Comparison of ENCODE assay signal across 13 cellular contexts in the genomic region with DNA sequence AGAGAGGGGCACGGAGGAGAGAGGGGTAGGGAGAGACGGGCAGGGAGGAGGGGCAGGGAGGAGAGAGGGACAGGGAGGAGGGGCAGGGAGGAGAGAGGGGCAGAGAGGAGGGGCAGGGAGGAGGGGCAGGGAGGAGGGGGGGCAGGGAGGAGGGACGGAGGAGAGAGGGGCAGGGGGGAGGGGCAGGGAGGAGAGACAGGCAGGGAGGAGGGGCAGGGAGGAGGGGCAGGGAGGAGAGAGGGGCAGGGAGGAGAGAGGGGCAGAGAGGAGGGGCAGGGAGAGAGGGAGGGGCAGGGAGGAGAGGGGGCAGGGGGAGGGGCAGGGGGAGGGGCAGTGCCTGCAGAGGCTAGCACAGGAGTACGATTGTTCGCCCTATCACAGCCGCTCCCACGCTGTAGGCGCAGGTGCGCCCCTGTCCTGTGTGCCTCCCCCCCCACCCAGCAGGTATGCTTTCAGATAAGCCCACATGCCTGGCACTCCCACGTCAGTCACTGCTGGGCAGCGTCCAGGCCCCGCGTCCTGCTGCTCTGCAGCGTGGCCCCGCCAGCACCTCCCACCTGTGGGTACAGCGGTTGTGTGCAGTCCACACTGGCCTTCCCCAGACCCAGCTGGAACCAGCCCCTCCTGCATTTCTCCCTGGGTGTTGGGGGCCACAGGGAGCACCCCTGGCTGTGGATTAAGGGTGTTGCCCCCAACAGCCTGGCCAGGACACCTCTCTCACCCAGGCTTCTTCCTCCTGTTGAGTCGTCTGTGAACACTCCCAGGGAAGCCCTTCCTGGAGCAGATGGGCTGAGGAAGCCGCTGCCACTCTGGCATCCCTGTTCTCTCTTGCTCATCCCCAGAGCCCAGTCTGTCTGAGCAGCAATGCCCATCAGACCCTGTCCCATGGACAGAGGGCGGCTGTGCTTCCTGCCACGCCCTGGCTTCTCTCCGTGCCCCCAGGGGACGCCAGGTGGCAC. TPM values are rescaled to one million over a fixed set of nuclear protein-coding genes. Genes with fewer than 3 reads are reported as not detected.
A peak's percentile ranks its signal among the peaks of the same experiment; 100 is the strongest.
DNase-seq lines count a peak whose midpoint lies in the region; ATAC-seq and TF ChIP-seq lines count a peak whose summit lies in the region.
"Had no signal": no experiment of that assay in that cellular context is flagged by ENCODE, and none has a peak within 500 bp of the region (broad histone marks: within the 10 kb centered on the region; RNA-seq: fewer than 3 reads in every experiment).

No MANE protein-coding gene starts in this region.

- 73 to 76% methylated on average over 22 of the region's 22 CpGs for WGBS in heart right ventricle, 2 donors
- 89 to 92% methylated on average over 9 to 19 of the region's 22 CpGs for WGBS in upper lobe of left lung, 2 donors
- 67% methylated on average over 20 of the region's 22 CpGs for WGBS in prostate gland

- DNase-seq in heart right ventricle (no peak), right atrium auricular region (ENCODE audit: low spot score) (no peak), Panc1 (ENCODE audit: low read depth, low spot score) (no peak), hippocampal formation (lab: John Stamatoyannopoulos, UW) (peak; percentile 90 to 97), upper lobe of left lung (peak in 1 of 2 donors; percentile 85), prostate gland (ENCODE audit: low spot score) (no peak)
- no peak for DNase-seq in activated naive CD4-positive, alpha-beta T cell treated with anti-CD3 and anti-CD28 coated beads, Interleukin-2, amount 10 ng/mL, durations not matched to agents 7 days and 5 days
- DNase-seq: activated CD8-positive, alpha-beta T cell treated with anti-CD3 and anti-CD28 coated beads, Interleukin-2, amount 10 ng/mL, durations not matched to agents 7 days and 5 days; sigmoid colon had no signal

- no peak overlapping the region for H3K4me3 Mint-ChIP-seq in activated naive CD4-positive, alpha-beta T cell treated with anti-CD3 and anti-CD28 coated beads, Interleukin-2, amount 10 ng/mL, durations not matched to agents 7 days and 5 days
- H3K4me3 Mint-ChIP-seq: activated CD8-positive, alpha-beta T cell treated with anti-CD3 and anti-CD28 coated beads, Interleukin-2, amount 10 ng/mL, durations not matched to agents 7 days and 5 days; activated naive CD4-positive, alpha-beta T cell treated with anti-CD3 and anti-CD28 coated beads, Interleukin-2, amount 50 U/mL, for 24 hours had no signal

- H3K36me3 ChIP-seq in heart right ventricle, result peaks cover 0 to 68% (median 23%) of the 10 kb centered on the region in 9 donors
- H3K36me3 ChIP-seq in right atrium auricular region, result peaks cover 23% of the 10 kb centered on the region
- no peaks in the 10 kb centered on the region for H3K36me3 ChIP-seq in Panc1 (ENCODE audit: control insufficient read depth, insufficient read depth, low read length)
- peaks cover 0 to 58% (median 26%) of the 10 kb centered on the region in 4 donors for H3K36me3 ChIP-seq in upper lobe of left lung
- no peaks in the 10 kb centered on the region for H3K36me3 ChIP-seq in prostate gland

- H3K4me1 ChIP-seq in heart right ventricle, result no peaks in the 10 kb centered on the region
- H3K4me1 ChIP-seq in right atrium auricular region, result no peaks in the 10 kb centered on the region
- H3K4me1 ChIP-seq in Panc1 (ENCODE audit: control insufficient read depth, insufficient read depth, low read length), result peaks cover 9% of the 10 kb centered on the region
- H3K4me1 ChIP-seq in upper lobe of left lung, result no peaks in the 10 kb centered on the region
- H3K4me1 ChIP-seq in prostate gland (replicated peaks), result no peaks in the 10 kb centered on the region

- TF ChIP-seq EP300 in upper lobe of left lung (IDR thresholded peaks at IDR 0.05), result no peak

- H3K4me3 ChIP-seq in heart right ventricle (no peak overlapping the region), right atrium auricular region (no peak overlapping the region), Panc1 (ENCODE audit: low read depth in 2 of 2, low read length in 2 of 2) (no peak overlapping the region), upper lobe of left lung (no peak overlapping the region), prostate gland (no peak overlapping the region)
- H3K4me3 ChIP-seq: sigmoid colon had no signal

- no peaks in the 10 kb centered on the region for H3K4me1 Mint-ChIP-seq in activated naive CD4-positive, alpha-beta T cell treated with anti-CD3 and anti-CD28 coated beads, Interleukin-2, amount 10 ng/mL, durations not matched to agents 7 days and 5 days
- H3K4me1 Mint-ChIP-seq: activated naive CD4-positive, alpha-beta T cell treated with anti-CD3 and anti-CD28 coated beads, Interleukin-2, amount 50 U/mL, for 24 hours had no signal

- CTCF ChIA-PET in Panc1 (lab: Charles Lee), result interaction anchor here (1.0 kb wide), 1 partner anchor 19 kb away, joined by 3 read pairs; no protein-coding TSS in a partner anchor
- CTCF ChIA-PET in activated naive CD4-positive, alpha-beta T cell treated with anti-CD3 and anti-CD28 coated beads, Interleukin-2, amount 10 ng/mL, durations not matched to agents 7 days and 5 days (lab: Charles Lee), result no interaction called here

- POLR2A ChIA-PET in Panc1 (lab: Charles Lee), result no interaction called here

- H3K9me3 ChIP-seq in heart right ventricle (no peaks in the 10 kb centered on the region), right atrium auricular region (no peaks in the 10 kb centered on the region), Panc1 (ENCODE audit: control insufficient read depth, insufficient read depth, low read depth, low read length) (no peaks in the 10 kb centered on the region), upper lobe of left lung (no peaks in the 10 kb centered on the region), prostate gland (no peaks in the 10 kb centered on the region)
- H3K9me3 ChIP-seq: sigmoid colon had no signal

- TF ChIP-seq CTCF in heart right ventricle (IDR thresholded peaks at IDR 0.05), result no peak
- no peak for TF ChIP-seq CTCF in right atrium auricular region (IDR thresholded peaks at IDR 0.05)
- TF ChIP-seq CTCF in Panc1 (IDR thresholded peaks at IDR 0.05), result no peak
- no peak for TF ChIP-seq CTCF in upper lobe of left lung (IDR thresholded peaks at IDR 0.05)
- no peak for TF ChIP-seq CTCF in prostate gland (IDR thresholded peaks at IDR 0.05)

- no peak overlapping the region for H3K27ac Mint-ChIP-seq in activated naive CD4-positive, alpha-beta T cell treated with anti-CD3 and anti-CD28 coated beads, Interleukin-2, amount 10 ng/mL, durations not matched to agents 7 days and 5 days
- H3K27ac Mint-ChIP-seq: activated CD8-positive, alpha-beta T cell treated with anti-CD3 and anti-CD28 coated beads, Interleukin-2, amount 10 ng/mL, durations not matched to agents 7 days and 5 days; activated naive CD4-positive, alpha-beta T cell treated with anti-CD3 and anti-CD28 coated beads, Interleukin-2, amount 50 U/mL, for 24 hours had no signal

- TF ChIP-seq POLR2A in upper lobe of left lung (IDR thresholded peaks at IDR 0.05) (no peak), prostate gland (IDR thresholded peaks at IDR 0.05) (no peak)

- ATAC-seq in heart right ventricle, result peak in 5 of 8 donors; percentile 6 to 50 (median 29)
- peak; percentile 43 for ATAC-seq in Panc1
- ATAC-seq in upper lobe of left lung (ENCODE audit: low FRiP score in 2 of 2), result peak; percentile 5
- no peak for ATAC-seq in HG03139 (IDR thresholded peaks at IDR 0.05; ENCODE audit: unreplicated experiment)
- ATAC-seq: activated CD8-positive, alpha-beta T cell treated with anti-CD3 and anti-CD28 coated beads, Interleukin-2, amount 10 ng/mL, durations not matched to agents 7 days and 5 days had no signal

- peaks cover 8% of the 10 kb centered on the region for H3K36me3 Mint-ChIP-seq in activated naive CD4-positive, alpha-beta T cell treated with anti-CD3 and anti-CD28 coated beads, Interleukin-2, amount 10 ng/mL, durations not matched to agents 7 days and 5 days

- H3K27ac ChIP-seq in heart right ventricle (no peak overlapping the region), right atrium auricular region (no peak overlapping the region), Panc1 (ENCODE audit: low read length) (no peak overlapping the region), upper lobe of left lung (no peak overlapping the region), prostate gland (no peak overlapping the region)
- H3K27ac ChIP-seq: sigmoid colon had no signal

- intact Hi-C loops in heart right ventricle (cut with DNase I), result no loop called here
- intact Hi-C loops in Panc1 (cut with micrococcal nuclease; ENCODE audit: unreplicated experiment), result no loop called here
- intact Hi-C loops in prostate gland (cut with DNase I), result no loop called here

- BruUV-seq in Panc1 (replicated peaks; lab: Mats Ljungman, UMichigan), result no TSS peak

- no peaks in the 10 kb centered on the region for H3K27me3 Mint-ChIP-seq in activated naive CD4-positive, alpha-beta T cell treated with anti-CD3 and anti-CD28 coated beads, Interleukin-2, amount 10 ng/mL, durations not matched to agents 7 days and 5 days
- H3K27me3 Mint-ChIP-seq: activated naive CD4-positive, alpha-beta T cell treated with anti-CD3 and anti-CD28 coated beads, Interleukin-2, amount 50 U/mL, for 24 hours had no signal

- H3K9me3 Mint-ChIP-seq in activated naive CD4-positive, alpha-beta T cell treated with anti-CD3 and anti-CD28 coated beads, Interleukin-2, amount 10 ng/mL, durations not matched to agents 7 days and 5 days, result peaks cover 17% of the 10 kb centered on the region
- H3K9me3 Mint-ChIP-seq: activated naive CD4-positive, alpha-beta T cell treated with anti-CD3 and anti-CD28 coated beads, Interleukin-2, amount 50 U/mL, for 24 hours had no signal

- in situ Hi-C loops in Panc1 (cut with HindIII; ENCODE audit: low pct_unique_long_range_greater_than_20kb, low sequenced_read_pairs), result no loop called here

- H3K27me3 ChIP-seq in heart right ventricle (no peaks in the 10 kb centered on the region), right atrium auricular region (no peaks in the 10 kb centered on the region), Panc1 (ENCODE audit: control insufficient read depth, insufficient read depth, low read length) (no peaks in the 10 kb centered on the region), upper lobe of left lung (no peaks in the 10 kb centered on the region), prostate gland (replicated peaks; ENCODE audit: insufficient read depth) (no peaks in the 10 kb centered on the region)

RNA-seq across cellular contexts. Expression of a gene that starts 10.8 kb away (rescaled TPM):
- not detected for total RNA-seq in heart right ventricle
- under 1 TPM; 0.17 to 0.51 TPM for polyA plus RNA-seq in heart right ventricle
- not detected for total RNA-seq in right atrium auricular region
- total RNA-seq in Panc1 (2021; ENCODE audit: unreplicated experiment), result 1.6 TPM
- 12.0 TPM for polyA plus RNA-seq in Panc1 (2012; ENCODE audit: insufficient read length)
- total RNA-seq in upper lobe of left lung, result not detected
- total RNA-seq in prostate gland, result 1 to 10 TPM in 1 of 2 donors, not detected in 1; 5.0 TPM
- total RNA-seq: activated CD8-positive, alpha-beta T cell treated with anti-CD3 and anti-CD28 coated beads, Interleukin-2, amount 10 ng/mL, durations not matched to agents 7 days and 5 days; sigmoid colon; T-helper 2 cell treated with Interferon-gamma antibody and Interleukin-4, amounts not matched to agents 100 ng/mL and 5 ng/mL, for 36 hours; urinary bladder had no signal

Comparison
In these comparisons a context has a peak if more than half of its experiments do, and no peak if none do; other contexts are left out.
1. DNase-seq: peak in hippocampal formation (2 of 2); none in heart right ventricle (0 of 2), right atrium auricular region (single experiment), Panc1 (single experiment), prostate gland (single experiment) and activated naive CD4-positive, alpha-beta T cell treated with anti-CD3 and anti-CD28 coated beads, Interleukin-2, amount 10 ng/mL, durations not matched to agents 7 days and 5 days (single experiment).